In the genomic region with DNA sequence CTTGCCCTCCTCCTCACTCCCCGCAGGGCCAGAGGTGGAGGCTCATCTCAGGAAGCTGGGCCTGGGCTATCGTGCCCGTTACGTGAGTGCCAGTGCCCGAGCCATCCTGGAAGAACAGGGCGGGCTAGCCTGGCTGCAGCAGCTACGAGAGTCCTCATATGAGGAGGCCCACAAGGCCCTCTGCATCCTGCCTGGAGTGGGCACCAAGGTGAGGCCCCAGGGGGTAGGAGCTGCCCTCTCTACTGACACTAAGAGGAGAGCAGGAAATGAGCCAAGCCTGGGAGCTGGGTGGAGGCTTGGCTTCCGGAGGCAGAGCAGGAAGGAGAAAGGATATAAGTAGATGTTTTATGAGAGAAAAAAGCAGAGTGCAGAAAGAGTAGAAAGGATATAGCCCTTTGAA, we compare ENCODE assay signal across 1 cellular context.
A peak's percentile ranks its signal among the peaks of the same experiment; 100 is the strongest.
TF ChIP-seq lines count a peak whose summit lies in the region.

No MANE protein-coding gene starts in this region.

TF ChIP-seq in endothelial cell of umbilical vein, 7 proteins besides CTCF, POLR2A, EP300 and RAD21:
- TF ChIP-seq, protein P1, sequence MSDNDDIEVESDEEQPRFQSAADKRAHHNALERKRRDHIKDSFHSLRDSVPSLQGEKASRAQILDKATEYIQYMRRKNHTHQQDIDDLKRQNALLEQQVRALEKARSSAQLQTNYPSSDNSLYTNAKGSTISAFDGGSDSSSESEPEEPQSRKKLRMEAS (IDR thresholded peaks at IDR 0.05; ENCODE audit: insufficient read depth, insufficient read length), result no peak
- TF ChIP-seq FOS (IDR thresholded peaks at IDR 0.05; ENCODE audit: borderline replicate concordance, insufficient read depth, low read length) (peak; percentile 30), JUN (IDR thresholded peaks at IDR 0.05; ENCODE audit: borderline replicate concordance, insufficient read depth, insufficient read length, low read depth) (no peak), GATA2 (IDR thresholded peaks at IDR 0.05; ENCODE audit: insufficient read depth, insufficient read length, low read depth, low read length) (no peak), POLR2AphosphoS5 (IDR thresholded peaks at IDR 0.05; ENCODE audit: insufficient read depth, low read depth, low read length) (peak; percentile 19), MYC (IDR thresholded peaks at IDR 0.05; ENCODE audit: low read depth, low read length) (no peak), EZH2 (IDR thresholded peaks at IDR 0.05; ENCODE audit: borderline replicate concordance, low read depth, low read length, severe bottlenecking) (no peak)
